1 cellular context compared by ENCODE assay signal in genomic region chr2:218368150-218368528, GRCh38.
TF ChIP-seq lines count a peak whose summit lies in the region.

No MANE protein-coding gene starts in this region.

TF ChIP-seq in K562, 482 proteins besides CTCF, POLR2A, EP300 and RAD21 (continues in another document):
- no peak for TF ChIP-seq ZBTB34 (CRISPR knock-in tag; IDR thresholded peaks at IDR 0.05)
- TF ChIP-seq ZNF699 (CRISPR knock-in tag; IDR thresholded peaks at IDR 0.05; ENCODE audit: insufficient replicate concordance): no peak
- TF ChIP-seq, protein P1, sequence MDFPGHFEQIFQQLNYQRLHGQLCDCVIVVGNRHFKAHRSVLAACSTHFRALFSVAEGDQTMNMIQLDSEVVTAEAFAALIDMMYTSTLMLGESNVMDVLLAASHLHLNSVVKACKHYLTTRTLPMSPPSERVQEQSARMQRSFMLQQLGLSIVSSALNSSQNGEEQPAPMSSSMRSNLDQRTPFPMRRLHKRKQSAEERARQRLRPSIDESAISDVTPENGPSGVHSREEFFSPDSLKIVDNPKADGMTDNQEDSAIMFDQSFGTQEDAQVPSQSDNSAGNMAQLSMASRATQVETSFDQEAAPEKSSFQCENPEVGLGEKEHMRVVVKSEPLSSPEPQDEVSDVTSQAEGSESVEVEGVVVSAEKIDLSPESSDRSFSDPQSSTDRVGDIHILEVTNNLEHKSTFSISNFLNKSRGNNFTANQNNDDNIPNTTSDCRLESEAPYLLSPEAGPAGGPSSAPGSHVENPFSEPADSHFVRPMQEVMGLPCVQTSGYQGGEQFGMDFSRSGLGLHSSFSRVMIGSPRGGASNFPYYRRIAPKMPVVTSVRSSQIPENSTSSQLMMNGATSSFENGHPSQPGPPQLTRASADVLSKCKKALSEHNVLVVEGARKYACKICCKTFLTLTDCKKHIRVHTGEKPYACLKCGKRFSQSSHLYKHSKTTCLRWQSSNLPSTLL (IDR thresholded peaks at IDR 0.05): no peak
- no peak for TF ChIP-seq SIN3B (IDR thresholded peaks at IDR 0.05; ENCODE audit: low read depth)
- TF ChIP-seq TRIM28 (IDR thresholded peaks at IDR 0.05): no peak
- TF ChIP-seq, protein P2, sequence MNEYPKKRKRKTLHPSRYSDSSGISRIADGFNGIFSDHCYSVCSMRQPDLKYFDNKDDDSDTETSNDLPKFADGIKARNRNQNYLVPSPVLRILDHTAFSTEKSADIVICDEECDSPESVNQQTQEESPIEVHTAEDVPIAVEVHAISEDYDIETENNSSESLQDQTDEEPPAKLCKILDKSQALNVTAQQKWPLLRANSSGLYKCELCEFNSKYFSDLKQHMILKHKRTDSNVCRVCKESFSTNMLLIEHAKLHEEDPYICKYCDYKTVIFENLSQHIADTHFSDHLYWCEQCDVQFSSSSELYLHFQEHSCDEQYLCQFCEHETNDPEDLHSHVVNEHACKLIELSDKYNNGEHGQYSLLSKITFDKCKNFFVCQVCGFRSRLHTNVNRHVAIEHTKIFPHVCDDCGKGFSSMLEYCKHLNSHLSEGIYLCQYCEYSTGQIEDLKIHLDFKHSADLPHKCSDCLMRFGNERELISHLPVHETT (CRISPR knock-in tag; conservative IDR thresholded peaks at IDR 0.05 in 1 of 2, IDR thresholded peaks at IDR 0.05 in 1 of 2): 0 out of 4 replicates have a peak, but pooled peaks of 1 of the 2 experiments have one; percentile 5
- TF ChIP-seq NFIX (CRISPR knock-in tag; IDR thresholded peaks at IDR 0.05; ENCODE audit: low read depth): no peak
- TF ChIP-seq RBM22 (IDR thresholded peaks at IDR 0.05; ENCODE audit: low read depth, low read length, poor library complexity, severe bottlenecking): no peak
- TF ChIP-seq HMGN3 (IDR thresholded peaks at IDR 0.05; ENCODE audit: borderline replicate concordance, extremely low read depth, insufficient read length, low read depth, low read length): no peak
- TF ChIP-seq FOXK2 (conservative IDR thresholded peaks at IDR 0.05 in 1 of 2, IDR thresholded peaks at IDR 0.05 in 1 of 2; ENCODE audit: low read depth in 2 of 2): 0 out of 4 replicates have a peak, but pooled peaks of 1 of the 2 experiments have one; percentile 22
- no peak for TF ChIP-seq NFE2L1 (tag; IDR thresholded peaks at IDR 0.05; ENCODE audit: borderline replicate concordance, low read depth)
- no peak for TF ChIP-seq NCOA1 (IDR thresholded peaks at IDR 0.05; ENCODE audit: low read depth)
- TF ChIP-seq ZNF232 (CRISPR knock-in tag; IDR thresholded peaks at IDR 0.05): no peak
- no peak for TF ChIP-seq TCFL5 (CRISPR knock-in tag; conservative IDR thresholded peaks at IDR 0.05)
- TF ChIP-seq ZNF311 (CRISPR knock-in tag; IDR thresholded peaks at IDR 0.05): no peak
- TF ChIP-seq, protein P3, sequence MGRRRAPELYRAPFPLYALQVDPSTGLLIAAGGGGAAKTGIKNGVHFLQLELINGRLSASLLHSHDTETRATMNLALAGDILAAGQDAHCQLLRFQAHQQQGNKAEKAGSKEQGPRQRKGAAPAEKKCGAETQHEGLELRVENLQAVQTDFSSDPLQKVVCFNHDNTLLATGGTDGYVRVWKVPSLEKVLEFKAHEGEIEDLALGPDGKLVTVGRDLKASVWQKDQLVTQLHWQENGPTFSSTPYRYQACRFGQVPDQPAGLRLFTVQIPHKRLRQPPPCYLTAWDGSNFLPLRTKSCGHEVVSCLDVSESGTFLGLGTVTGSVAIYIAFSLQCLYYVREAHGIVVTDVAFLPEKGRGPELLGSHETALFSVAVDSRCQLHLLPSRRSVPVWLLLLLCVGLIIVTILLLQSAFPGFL (CRISPR knock-in tag; IDR thresholded peaks at IDR 0.05): no peak
- TF ChIP-seq MTA2 (IDR thresholded peaks at IDR 0.05; ENCODE audit: low read depth): no peak
- TF ChIP-seq, protein P4, sequence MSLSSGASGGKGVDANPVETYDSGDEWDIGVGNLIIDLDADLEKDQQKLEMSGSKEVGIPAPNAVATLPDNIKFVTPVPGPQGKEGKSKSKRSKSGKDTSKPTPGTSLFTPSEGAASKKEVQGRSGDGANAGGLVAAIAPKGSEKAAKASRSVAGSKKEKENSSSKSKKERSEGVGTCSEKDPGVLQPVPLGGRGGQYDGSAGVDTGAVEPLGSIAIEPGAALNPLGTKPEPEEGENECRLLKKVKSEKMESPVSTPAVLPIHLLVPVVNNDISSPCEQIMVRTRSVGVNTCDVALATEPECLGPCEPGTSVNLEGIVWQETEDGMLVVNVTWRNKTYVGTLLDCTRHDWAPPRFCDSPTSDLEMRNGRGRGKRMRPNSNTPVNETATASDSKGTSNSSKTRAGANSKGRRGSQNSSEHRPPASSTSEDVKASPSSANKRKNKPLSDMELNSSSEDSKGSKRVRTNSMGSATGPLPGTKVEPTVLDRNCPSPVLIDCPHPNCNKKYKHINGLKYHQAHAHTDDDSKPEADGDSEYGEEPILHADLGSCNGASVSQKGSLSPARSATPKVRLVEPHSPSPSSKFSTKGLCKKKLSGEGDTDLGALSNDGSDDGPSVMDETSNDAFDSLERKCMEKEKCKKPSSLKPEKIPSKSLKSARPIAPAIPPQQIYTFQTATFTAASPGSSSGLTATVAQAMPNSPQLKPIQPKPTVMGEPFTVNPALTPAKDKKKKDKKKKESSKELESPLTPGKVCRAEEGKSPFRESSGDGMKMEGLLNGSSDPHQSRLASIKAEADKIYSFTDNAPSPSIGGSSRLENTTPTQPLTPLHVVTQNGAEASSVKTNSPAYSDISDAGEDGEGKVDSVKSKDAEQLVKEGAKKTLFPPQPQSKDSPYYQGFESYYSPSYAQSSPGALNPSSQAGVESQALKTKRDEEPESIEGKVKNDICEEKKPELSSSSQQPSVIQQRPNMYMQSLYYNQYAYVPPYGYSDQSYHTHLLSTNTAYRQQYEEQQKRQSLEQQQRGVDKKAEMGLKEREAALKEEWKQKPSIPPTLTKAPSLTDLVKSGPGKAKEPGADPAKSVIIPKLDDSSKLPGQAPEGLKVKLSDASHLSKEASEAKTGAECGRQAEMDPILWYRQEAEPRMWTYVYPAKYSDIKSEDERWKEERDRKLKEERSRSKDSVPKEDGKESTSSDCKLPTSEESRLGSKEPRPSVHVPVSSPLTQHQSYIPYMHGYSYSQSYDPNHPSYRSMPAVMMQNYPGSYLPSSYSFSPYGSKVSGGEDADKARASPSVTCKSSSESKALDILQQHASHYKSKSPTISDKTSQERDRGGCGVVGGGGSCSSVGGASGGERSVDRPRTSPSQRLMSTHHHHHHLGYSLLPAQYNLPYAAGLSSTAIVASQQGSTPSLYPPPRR (CRISPR knock-in tag; IDR thresholded peaks at IDR 0.05; ENCODE audit: borderline replicate concordance): no peak
- TF ChIP-seq ELK3 (CRISPR knock-in tag; IDR thresholded peaks at IDR 0.05): no peak
- no peak for TF ChIP-seq GTF2A2 (tag; IDR thresholded peaks at IDR 0.05)
- TF ChIP-seq RNF2 (IDR thresholded peaks at IDR 0.05): no peak
- no peak for TF ChIP-seq RB1 (IDR thresholded peaks at IDR 0.05; ENCODE audit: low read depth)
- no peak for TF ChIP-seq KAT2B (IDR thresholded peaks at IDR 0.05; ENCODE audit: low read depth, low read length)
- peak; percentile 88 to 94 for TF ChIP-seq KDM1A (IDR thresholded peaks at IDR 0.05)
- TF ChIP-seq NFIC (IDR thresholded peaks at IDR 0.05): no peak
- peak; percentile 1; the same call in 1 of the 2 replicates for TF ChIP-seq ZFX (CRISPR knock-in tag; IDR thresholded peaks at IDR 0.05)
- no peak for TF ChIP-seq ZBTB11 (CRISPR knock-in tag; IDR thresholded peaks at IDR 0.05)
- no peak for TF ChIP-seq SMARCB1 (IDR thresholded peaks at IDR 0.05; ENCODE audit: insufficient read length, low read depth)
- TF ChIP-seq FOXJ3 (CRISPR knock-in tag; IDR thresholded peaks at IDR 0.05): no peak
- TF ChIP-seq CBX3 (IDR thresholded peaks at IDR 0.05; ENCODE audit: borderline replicate concordance in 1 of 2, low read length in 2 of 2): 0 out of 3 replicates have a peak, but pooled peaks of 1 of the 2 experiments have one; percentile 35
- peak; percentile 82 for TF ChIP-seq RBM25 (IDR thresholded peaks at IDR 0.05; ENCODE audit: low read depth, low read length, severe bottlenecking)
- no peak for TF ChIP-seq SPI1 (IDR thresholded peaks at IDR 0.05; ENCODE audit: borderline replicate concordance, low read depth, low read length)
- no peak for TF ChIP-seq ZNF133 (CRISPR knock-in tag; IDR thresholded peaks at IDR 0.05)
- TF ChIP-seq THAP7 (CRISPR knock-in tag; IDR thresholded peaks at IDR 0.05): no peak
- TF ChIP-seq ARID1B (IDR thresholded peaks at IDR 0.05): no peak
- TF ChIP-seq HDAC2 (IDR thresholded peaks at IDR 0.05): peak; percentile 70; the same call in 1 of the 2 replicates
- no peak for TF ChIP-seq MECOM (CRISPR knock-in tag; IDR thresholded peaks at IDR 0.05)
- no peak for TF ChIP-seq ZNF24 (IDR thresholded peaks at IDR 0.05)
- TF ChIP-seq, protein P5, sequence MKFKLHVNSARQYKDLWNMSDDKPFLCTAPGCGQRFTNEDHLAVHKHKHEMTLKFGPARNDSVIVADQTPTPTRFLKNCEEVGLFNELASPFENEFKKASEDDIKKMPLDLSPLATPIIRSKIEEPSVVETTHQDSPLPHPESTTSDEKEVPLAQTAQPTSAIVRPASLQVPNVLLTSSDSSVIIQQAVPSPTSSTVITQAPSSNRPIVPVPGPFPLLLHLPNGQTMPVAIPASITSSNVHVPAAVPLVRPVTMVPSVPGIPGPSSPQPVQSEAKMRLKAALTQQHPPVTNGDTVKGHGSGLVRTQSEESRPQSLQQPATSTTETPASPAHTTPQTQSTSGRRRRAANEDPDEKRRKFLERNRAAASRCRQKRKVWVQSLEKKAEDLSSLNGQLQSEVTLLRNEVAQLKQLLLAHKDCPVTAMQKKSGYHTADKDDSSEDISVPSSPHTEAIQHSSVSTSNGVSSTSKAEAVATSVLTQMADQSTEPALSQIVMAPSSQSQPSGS (CRISPR knock-in tag; IDR thresholded peaks at IDR 0.05): no peak
- TF ChIP-seq AFF4 (CRISPR knock-in tag; IDR thresholded peaks at IDR 0.05): no peak
- no peak for TF ChIP-seq XRCC4 (IDR thresholded peaks at IDR 0.05; ENCODE audit: extremely low read depth, insufficient read depth, insufficient read length)
